In genomic region chr12:71846322-71846940, GRCh38 we compare ENCODE assay signal across 8 cellular contexts. TPM values are rescaled to one million over a fixed set of nuclear protein-coding genes. Genes with fewer than 3 reads are reported as not detected.
DNase-seq lines count a peak whose midpoint lies in the region; ATAC-seq and TF ChIP-seq lines count a peak whose summit lies in the region.

No MANE protein-coding gene starts in this region.

- peaks cover 16% of the 10 kb centered on the region for H3K36me3 Mint-ChIP-seq in type B pancreatic cell

- H3K27me3 Mint-ChIP-seq in type B pancreatic cell = no peaks in the 10 kb centered on the region

- ATAC-seq in HG03378 (IDR thresholded peaks at IDR 0.05; ENCODE audit: unreplicated experiment) = peak; percentile 55
- peak; percentile 57; the same call in 1 of the 3 replicates for ATAC-seq in SK-N-SH treated with all-trans-retinoic acid at 6 μM for 48 hours
- no peak for ATAC-seq in GM21390 (IDR thresholded peaks at IDR 0.05; ENCODE audit: unreplicated experiment)

- no peak overlapping the region for H3K27ac Mint-ChIP-seq in type B pancreatic cell

- TF ChIP-seq CTCF in type B pancreatic cell (conservative IDR thresholded peaks at IDR 0.05) = peak; percentile 64

- DNase-seq in NCI-H510A treated with DMSO at 0.1 percent for 48 hours (lab: John Stamatoyannopoulos, UW) (peak; percentile 24), NCI-H510A (lab: John Stamatoyannopoulos, UW) (no peak), glomerular endothelial cell (ENCODE audit: extremely low read depth, low read depth, low spot score) (peak; percentile 25), type B pancreatic cell (ENCODE audit: extremely low spot score, unreplicated experiment) (no peak), D341Med (ENCODE audit: low spot score) (no peak)

- no peak overlapping the region for H3K4me3 Mint-ChIP-seq in type B pancreatic cell

- H3K4me1 Mint-ChIP-seq in type B pancreatic cell (ENCODE audit: unreplicated experiment) = no peaks in the 10 kb centered on the region

- no peaks in the 10 kb centered on the region for H3K9me3 Mint-ChIP-seq in type B pancreatic cell

TF ChIP-seq in SK-N-SH treated with all-trans-retinoic acid at 6 μM for 48 hours, 23 proteins besides CTCF, POLR2A, EP300 and RAD21:
- no peak for TF ChIP-seq ESRRG (CRISPR knock-in tag; IDR thresholded peaks at IDR 0.05)
- no peak for TF ChIP-seq TOX (CRISPR knock-in tag; IDR thresholded peaks at IDR 0.05; ENCODE audit: borderline replicate concordance)
- no peak for TF ChIP-seq ZNF70 (CRISPR knock-in tag; IDR thresholded peaks at IDR 0.05)
- TF ChIP-seq ZC3H10 (CRISPR knock-in tag; IDR thresholded peaks at IDR 0.05) = no peak
- no peak for TF ChIP-seq ZFP3 (CRISPR knock-in tag; IDR thresholded peaks at IDR 0.05)

RNA-seq across cellular contexts. Expression of gene TBC1D15, which starts 6.9 kb away (rescaled TPM):
- total RNA-seq in glomerular endothelial cell (13.8 and 23.2 TPM in 2 replicates), type B pancreatic cell (ENCODE audit: low replicate concordance) (20.8 and 30.8 TPM in 2 replicates)

Comparison
In these comparisons a context has a peak if more than half of its experiments do, and no peak if none do; other contexts are left out.
1. DNase-seq: peak in NCI-H510A treated with DMSO at 0.1 percent for 48 hours (single experiment) and glomerular endothelial cell (single experiment); none in NCI-H510A (single experiment), type B pancreatic cell (single experiment) and D341Med (single experiment).